Comparison of ENCODE assay signal across 8 cellular contexts in the genomic region with DNA sequence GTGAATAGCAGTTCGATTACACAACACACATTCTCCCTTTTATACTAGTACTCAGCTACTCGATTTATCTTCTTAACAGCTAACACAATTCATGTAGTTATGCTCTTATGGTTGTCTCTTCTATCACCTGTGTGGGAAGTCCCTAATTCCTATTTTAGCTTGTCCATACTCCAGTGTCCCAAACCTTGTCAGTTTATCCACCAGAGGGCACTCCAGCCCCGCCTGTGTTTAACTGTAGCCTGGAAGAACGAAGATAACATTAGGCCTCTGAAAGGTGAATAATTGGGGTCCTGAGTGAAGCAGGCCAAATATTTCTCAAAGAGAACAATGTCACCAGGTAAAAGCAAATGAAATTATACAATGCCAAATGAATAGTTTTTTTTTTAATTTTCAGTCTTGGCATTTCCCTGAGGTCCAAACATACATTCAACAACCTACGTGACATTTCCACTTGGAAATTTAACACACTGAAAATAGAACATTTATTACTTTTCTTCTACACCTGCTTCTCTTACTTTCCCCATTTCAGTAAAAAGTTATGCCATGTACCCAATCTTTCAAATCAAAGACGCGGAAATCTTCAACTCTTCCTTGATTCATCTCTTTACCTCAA.
DNase-seq lines count a peak whose midpoint lies in the region; ATAC-seq and TF ChIP-seq lines count a peak whose summit lies in the region.

No MANE protein-coding gene starts in this region.

- no peaks in the 10 kb centered on the region for H3K27me3 ChIP-seq in GM23338 (ENCODE audit: insufficient read depth)

- TF ChIP-seq CTCF in GM23338 (conservative IDR thresholded peaks at IDR 0.05; ENCODE audit: low read depth in 2 of 2) (peak; percentile 92 to 96), fibroblast of mammary gland (conservative IDR thresholded peaks at IDR 0.05; ENCODE audit: control insufficient read depth, insufficient read depth, low read depth, low read length) (peak; percentile 83), osteocyte (IDR thresholded peaks at IDR 0.05) (peak; percentile 82)

- H3K9me2 ChIP-seq in GM23338 (ENCODE audit: insufficient read depth) = no peaks in the 10 kb centered on the region

- no peak overlapping the region for H3K27ac ChIP-seq in GM23338 (ENCODE audit: low read depth)

- H3K4me3 ChIP-seq in GM23338 (no peak overlapping the region), fibroblast of mammary gland (ENCODE audit: control insufficient read depth, low read depth, low read length) (no peak overlapping the region)

- DNase-seq in stimulated activated CD4-positive, alpha-beta T cell treated with anti-CD3 and anti-CD28 coated beads, Interleukin-12 subunit alpha, Interleukin-12 subunit beta, amount 100 ng/mL, for 48 hours (ENCODE audit: low read depth in 2 of 3, low spot score in 1 of 3) = peak; percentile 4 to 34 (median 21)
- no peak for DNase-seq in stimulated activated CD4-positive, alpha-beta T cell treated with anti-CD3 and anti-CD28 coated beads, Interleukin-12 subunit alpha, Interleukin-12 subunit beta, amount 100 ng/mL, for 4 hours
- DNase-seq in GM23338 (ENCODE audit: low spot score) (peak; percentile 79), LoVo (ENCODE audit: low spot score) (peak; percentile 52), SW480 (ENCODE audit: low spot score) (peak; percentile 43), fibroblast of mammary gland (ENCODE audit: low read depth) (peak; percentile 46), osteocyte (ENCODE audit: extremely low spot score, unreplicated experiment) (no peak)
- no peak for DNase-seq in stimulated activated effector memory CD8-positive, alpha-beta T cell treated with anti-CD3 and anti-CD28 coated beads, Interleukin-12 subunit alpha, Interleukin-12 subunit beta, amount 100 ng/mL, for 72 hours (ENCODE audit: low spot score in 2 of 2)

- H3F3A ChIP-seq in GM23338 (replicated peaks; ENCODE audit: low read depth) = no peaks in the 10 kb centered on the region

- H3K4me3 Mint-ChIP-seq in GM23338 = no peak overlapping the region
- H3K4me3 Mint-ChIP-seq in osteocyte (ENCODE audit: unreplicated experiment) = no peak overlapping the region
- no peak overlapping the region for H3K4me3 Mint-ChIP-seq in stimulated activated effector memory CD8-positive, alpha-beta T cell treated with anti-CD3 and anti-CD28 coated beads, Interleukin-12 subunit alpha, Interleukin-12 subunit beta, amount 100 ng/mL, for 72 hours

- H3K4me1 Mint-ChIP-seq in GM23338 (peaks cover 4% of the 10 kb centered on the region), osteocyte (ENCODE audit: unreplicated experiment) (no peaks in the 10 kb centered on the region)
- no peaks in the 10 kb centered on the region for H3K4me1 Mint-ChIP-seq in stimulated activated effector memory CD8-positive, alpha-beta T cell treated with anti-CD3 and anti-CD28 coated beads, Interleukin-12 subunit alpha, Interleukin-12 subunit beta, amount 100 ng/mL, for 72 hours

- H3K4me1 ChIP-seq in GM23338 (ENCODE audit: insufficient read depth) = no peaks in the 10 kb centered on the region

- no peaks in the 10 kb centered on the region; the same call in 2 of the 3 replicates for H3K9me3 Mint-ChIP-seq in GM23338
- H3K9me3 Mint-ChIP-seq in osteocyte (ENCODE audit: unreplicated experiment) = no peaks in the 10 kb centered on the region
- peaks cover 24% of the 10 kb centered on the region for H3K9me3 Mint-ChIP-seq in stimulated activated effector memory CD8-positive, alpha-beta T cell treated with anti-CD3 and anti-CD28 coated beads, Interleukin-12 subunit alpha, Interleukin-12 subunit beta, amount 100 ng/mL, for 72 hours

- H3K27me3 Mint-ChIP-seq in GM23338 (ENCODE audit: insufficient read depth, low read depth, poor library complexity) (no peaks in the 10 kb centered on the region), osteocyte (ENCODE audit: unreplicated experiment) (peaks cover 6% of the 10 kb centered on the region)

- H2AFZ ChIP-seq in GM23338 = no peak overlapping the region

- H3K27ac Mint-ChIP-seq in GM23338 = no peak overlapping the region
- no peak overlapping the region for H3K27ac Mint-ChIP-seq in osteocyte (ENCODE audit: unreplicated experiment)
- no peak overlapping the region for H3K27ac Mint-ChIP-seq in stimulated activated effector memory CD8-positive, alpha-beta T cell treated with anti-CD3 and anti-CD28 coated beads, Interleukin-12 subunit alpha, Interleukin-12 subunit beta, amount 100 ng/mL, for 72 hours

- H3K4me2 ChIP-seq in GM23338 = no peak overlapping the region

- no peaks in the 10 kb centered on the region for H3K36me3 ChIP-seq in GM23338 (ENCODE audit: insufficient read depth)

- no peaks in the 10 kb centered on the region for H3K79me2 ChIP-seq in GM23338 (replicated peaks; ENCODE audit: insufficient read depth)

- peak; percentile 96 for ATAC-seq in GM23338
- ATAC-seq in stimulated activated effector memory CD8-positive, alpha-beta T cell treated with anti-CD3 and anti-CD28 coated beads, Interleukin-12 subunit alpha, Interleukin-12 subunit beta, amount 100 ng/mL, for 72 hours = no peak

- H3K36me3 Mint-ChIP-seq in GM23338 (ENCODE audit: low read depth) = no peaks in the 10 kb centered on the region
- no peaks in the 10 kb centered on the region for H3K36me3 Mint-ChIP-seq in osteocyte (ENCODE audit: unreplicated experiment)
- no peaks in the 10 kb centered on the region for H3K36me3 Mint-ChIP-seq in stimulated activated effector memory CD8-positive, alpha-beta T cell treated with anti-CD3 and anti-CD28 coated beads, Interleukin-12 subunit alpha, Interleukin-12 subunit beta, amount 100 ng/mL, for 72 hours

- no peaks in the 10 kb centered on the region for H4K20me1 ChIP-seq in GM23338 (replicated peaks; ENCODE audit: insufficient read depth)

TF ChIP-seq in GM23338, 12 proteins besides CTCF, POLR2A, EP300 and RAD21:
- no peak for TF ChIP-seq POLR2AphosphoS5 (IDR thresholded peaks at IDR 0.05; ENCODE audit: low read depth)
- TF ChIP-seq ETS1 (IDR thresholded peaks at IDR 0.05) = no peak
- TF ChIP-seq NANOG (IDR thresholded peaks at IDR 0.05; ENCODE audit: borderline replicate concordance) = no peak
- TF ChIP-seq JUNB (IDR thresholded peaks at IDR 0.05; ENCODE audit: unreplicated experiment) = no peak
- no peak for TF ChIP-seq REST (IDR thresholded peaks at IDR 0.05; ENCODE audit: unreplicated experiment)
- no peak for TF ChIP-seq EZH2 (IDR thresholded peaks at IDR 0.05; ENCODE audit: low read depth, unreplicated experiment)
- no peak for TF ChIP-seq EZH2phosphoT487 (IDR thresholded peaks at IDR 0.05; ENCODE audit: unreplicated experiment)
- no peak for TF ChIP-seq ZNF114 (CRISPR knock-in tag; IDR thresholded peaks at IDR 0.05)
- TF ChIP-seq CREB1 (CRISPR knock-in tag; IDR thresholded peaks at IDR 0.05; ENCODE audit: low read depth) = no peak
- no peak for TF ChIP-seq STAT1 (IDR thresholded peaks at IDR 0.05; ENCODE audit: unreplicated experiment)
- no peak for TF ChIP-seq ZNF331 (CRISPR knock-in tag; IDR thresholded peaks at IDR 0.05; ENCODE audit: low read depth)

Comparison
In these comparisons a context has a peak if more than half of its experiments do, and no peak if none do; other contexts are left out.
1. DNase-seq: peak in stimulated activated CD4-positive, alpha-beta T cell treated with anti-CD3 and anti-CD28 coated beads, Interleukin-12 subunit alpha, Interleukin-12 subunit beta, amount 100 ng/mL, for 48 hours (3 of 3), GM23338 (single experiment), LoVo (single experiment), SW480 (single experiment) and fibroblast of mammary gland (single experiment); none in stimulated activated CD4-positive, alpha-beta T cell treated with anti-CD3 and anti-CD28 coated beads, Interleukin-12 subunit alpha, Interleukin-12 subunit beta, amount 100 ng/mL, for 4 hours (single experiment), osteocyte (single experiment) and stimulated activated effector memory CD8-positive, alpha-beta T cell treated with anti-CD3 and anti-CD28 coated beads, Interleukin-12 subunit alpha, Interleukin-12 subunit beta, amount 100 ng/mL, for 72 hours (0 of 2).
2. Peak in every context shown above with its lines, with median percentiles within 50 percentile points of each other: CTCF ChIP-seq.